In the genomic region with DNA sequence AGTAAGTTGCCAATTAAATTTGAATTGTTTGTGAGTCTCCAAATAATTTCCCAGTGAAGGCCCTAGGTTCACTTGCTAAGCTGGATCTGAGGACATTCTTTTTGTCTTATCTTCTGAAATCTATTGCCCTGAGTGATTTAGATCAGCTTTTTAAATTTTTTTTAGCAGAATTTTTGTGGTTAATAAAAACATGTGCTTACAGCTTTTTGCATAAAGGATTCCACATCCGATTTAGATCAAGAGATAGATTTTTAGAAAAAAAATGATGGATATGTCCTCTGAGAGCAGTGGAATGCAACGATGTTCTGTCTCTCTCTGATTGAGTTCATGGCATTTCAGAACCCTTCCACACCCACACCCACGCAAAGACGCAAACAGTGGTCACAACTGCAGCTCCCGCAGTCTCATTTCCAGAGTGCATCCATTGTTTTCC, we compare ENCODE assay signal across 34 cellular contexts.
A peak's percentile ranks its signal among the peaks of the same experiment; 100 is the strongest.
DNase-seq lines count a peak whose midpoint lies in the region; ATAC-seq, FAIRE-seq and TF ChIP-seq lines count a peak whose summit lies in the region.
"Had no signal": no experiment of that assay in that cellular context is flagged by ENCODE, and none has a peak within 500 bp of the region (broad histone marks: within the 10 kb centered on the region; RNA-seq: fewer than 3 reads in every experiment).

No MANE protein-coding gene starts in this region.

- in situ Hi-C loops in mammary epithelial cell (cut with MboI; ENCODE audit: low sequenced_read_pairs in 2 of 2), result no loop called here

- H3K4me1 ChIP-seq in mammary epithelial cell (ENCODE audit: insufficient read depth, low read length), result peaks cover 7% of the 10 kb centered on the region
- no peaks in the 10 kb centered on the region for H3K4me1 ChIP-seq in breast epithelium
- H3K4me1 ChIP-seq in astrocyte (ENCODE audit: insufficient read depth, low read length), result no peaks in the 10 kb centered on the region
- H3K4me1 ChIP-seq: adrenal gland, right lobe of liver, upper lobe of left lung had no signal

- peak overlapping the region; percentile 10 for H2AFZ ChIP-seq in mammary epithelial cell (ENCODE audit: low read depth, low read length)
- H2AFZ ChIP-seq in astrocyte (ENCODE audit: low read depth, low read length), result no peak overlapping the region

- ATAC-seq in GM18867 (IDR thresholded peaks at IDR 0.05; ENCODE audit: unreplicated experiment), result no peak
- ATAC-seq: activated CD4-positive, alpha-beta T cell treated with anti-CD3 and anti-CD28 coated beads for 36 hours; activated CD8-positive, alpha-beta T cell treated with anti-CD3 and anti-CD28 coated beads for 36 hours; GM12878; left lobe of liver; right lobe of liver; Right ventricle myocardium inferior had no signal

- H3K4me3 ChIP-seq in mammary epithelial cell (replicated peaks in 1 of 3; ENCODE audit: insufficient read depth in 1 of 3, low read depth in 2 of 3, low read length in 3 of 3) (no peak overlapping the region), breast epithelium (no peak overlapping the region), astrocyte (ENCODE audit: insufficient read depth, low read depth, low read length) (no peak overlapping the region)
- H3K4me3 ChIP-seq: adrenal gland, GM12878, right lobe of liver, upper lobe of left lung had no signal

- H3K9ac ChIP-seq in mammary epithelial cell (ENCODE audit: insufficient read depth, low read length) (no peak overlapping the region), astrocyte (ENCODE audit: low read length) (no peak overlapping the region)

- dilution Hi-C loops in mammary epithelial cell (cut with HindIII; ENCODE audit: low sequenced_read_pairs), result no loop called here

- H3K4me2 ChIP-seq in mammary epithelial cell (ENCODE audit: insufficient read depth, low read depth, low read length) (peak overlapping the region; percentile 41), astrocyte (ENCODE audit: low read length) (no peak overlapping the region)

- no peaks in the 10 kb centered on the region for H3K9me3 Mint-ChIP-seq in astrocyte (ENCODE audit: unreplicated experiment)
- H3K9me3 Mint-ChIP-seq: activated CD8-positive, alpha-beta T cell treated with anti-CD3 and anti-CD28 coated beads for 36 hours; activated naive CD4-positive, alpha-beta T cell treated with anti-CD3 and anti-CD28 coated beads for 36 hours; H9 had no signal

- 4% methylated on average over 5 of the region's 5 CpGs for WGBS in mammary epithelial cell (ENCODE audit: low coverage, missing lambda C conversion rate)

- H4K20me1 ChIP-seq in mammary epithelial cell (ENCODE audit: insufficient read depth, low read length) (no peaks in the 10 kb centered on the region), astrocyte (ENCODE audit: insufficient read depth, low read length) (no peaks in the 10 kb centered on the region)

- no peak for FAIRE-seq in astrocyte (lab: Jason Lieb, UNC)
- FAIRE-seq: D721Med, endothelial cell of umbilical vein, GM12878 had no signal

- H3K27ac ChIP-seq in mammary epithelial cell (ENCODE audit: insufficient read depth, low read depth, low read length) (no peak overlapping the region), breast epithelium (no peak overlapping the region), astrocyte (ENCODE audit: low read depth, low read length) (no peak overlapping the region)
- H3K27ac ChIP-seq: 22Rv1, adrenal gland, right lobe of liver, upper lobe of left lung had no signal

- no TSS peak for BruUV-seq in mammary epithelial cell (replicated peaks; lab: Mats Ljungman, UMichigan)

- H3K27me3 Mint-ChIP-seq in astrocyte (ENCODE audit: low read depth, unreplicated experiment), result no peaks in the 10 kb centered on the region
- H3K27me3 Mint-ChIP-seq: activated CD4-positive, alpha-beta T cell treated with anti-CD3 and anti-CD28 coated beads for 36 hours; activated CD8-positive, alpha-beta T cell treated with anti-CD3 and anti-CD28 coated beads for 36 hours; CD4-positive, alpha-beta T cell; memory B cell had no signal

- peaks cover 3% of the 10 kb centered on the region for H3K36me3 Mint-ChIP-seq in astrocyte (ENCODE audit: low read depth, unreplicated experiment)

- intact Hi-C loops in mammary epithelial cell (cut with micrococcal nuclease) (no loop called here), breast epithelium (cut with DNase I; ENCODE audit: low total_unique reads) (no loop called here), posterior vena cava (cut with DNase I) (no loop called here)

- DNase-seq in mammary epithelial cell (peak; percentile 17), breast epithelium (ENCODE audit: low spot score in 2 of 2) (no peak), astrocyte (ENCODE audit: low read depth) (peak; percentile 22), left kidney (ENCODE audit: low read depth, low spot score) (peak; percentile 27), Ammon's horn (ENCODE audit: low spot score) (no peak), RPMI8226 (no peak), posterior vena cava (ENCODE audit: low spot score) (no peak)
- DNase-seq: activated CD4-positive, alpha-beta T cell treated with anti-CD3 and anti-CD28 coated beads for 36 hours; activated CD8-positive, alpha-beta memory T cell treated with anti-CD3 and anti-CD28 coated beads, Interleukin-2, amount 50 U/mL, for 48 hours; activated CD8-positive, alpha-beta T cell treated with anti-CD3 and anti-CD28 coated beads for 36 hours; activated naive CD4-positive, alpha-beta T cell treated with anti-CD3 and anti-CD28 coated beads for 36 hours; adrenal gland; CD4-positive, alpha-beta T cell; DND-41; H9; hypothalamus; Karpas-422; NCI-H1417; NCI-H2029; NCI-H524 treated with DMSO at 0.1 percent for 48 hours; NK-92 treated with Interleukin-12 subunit alpha and Interleukin-12 subunit beta, amount 100 ng/mL, for 24 hours; posterior cingulate gyrus; right lobe of liver; stimulated activated CD4-positive, alpha-beta T cell treated with anti-CD3 and anti-CD28 coated beads, Interleukin-4, amount 100 ng/mL, for 1 hour; upper lobe of left lung had no signal

- H3K4me1 Mint-ChIP-seq in astrocyte (ENCODE audit: low read depth, unreplicated experiment), result peaks cover 15% of the 10 kb centered on the region
- H3K4me1 Mint-ChIP-seq: activated CD4-positive, alpha-beta T cell treated with anti-CD3 and anti-CD28 coated beads for 36 hours; H9; memory B cell; neural crest cell had no signal

- peak overlapping the region; percentile 14 for H3K27ac Mint-ChIP-seq in astrocyte (ENCODE audit: unreplicated experiment)
- H3K27ac Mint-ChIP-seq: activated CD4-positive, alpha-beta T cell treated with anti-CD3 and anti-CD28 coated beads for 36 hours; activated CD8-positive, alpha-beta T cell treated with anti-CD3 and anti-CD28 coated beads for 36 hours; activated naive CD4-positive, alpha-beta T cell treated with anti-CD3 and anti-CD28 coated beads for 36 hours; CD4-positive, alpha-beta T cell; memory B cell had no signal

- H3K79me2 ChIP-seq in mammary epithelial cell (ENCODE audit: insufficient read depth, low read length), result no peaks in the 10 kb centered on the region
- H3K79me2 ChIP-seq in astrocyte (ENCODE audit: insufficient read depth, low read length), result no peaks in the 10 kb centered on the region

- CTCF ChIA-PET in mammary epithelial cell (lab: Charles Lee; ENCODE audit: low non-redundant PET), result no interaction called here

- no peak for TF ChIP-seq POLR2A in breast epithelium (IDR thresholded peaks at IDR 0.05)

- no peak overlapping the region for H3K4me3 Mint-ChIP-seq in astrocyte (ENCODE audit: unreplicated experiment)
- H3K4me3 Mint-ChIP-seq: activated CD4-positive, alpha-beta T cell treated with anti-CD3 and anti-CD28 coated beads for 36 hours; activated CD8-positive, alpha-beta T cell treated with anti-CD3 and anti-CD28 coated beads for 36 hours; activated naive CD4-positive, alpha-beta T cell treated with anti-CD3 and anti-CD28 coated beads for 36 hours; CD4-positive, alpha-beta T cell; H9; memory B cell; neural crest cell had no signal

- H3K27me3 ChIP-seq in mammary epithelial cell (ENCODE audit: insufficient read depth, low read length) (no peaks in the 10 kb centered on the region), breast epithelium (no peaks in the 10 kb centered on the region), astrocyte (ENCODE audit: insufficient read depth, low read length) (no peaks in the 10 kb centered on the region)
- H3K27me3 ChIP-seq: adrenal gland, right lobe of liver, upper lobe of left lung had no signal

- H3K9me3 ChIP-seq in mammary epithelial cell (replicated peaks; ENCODE audit: insufficient read depth, low read length) (no peaks in the 10 kb centered on the region), breast epithelium (no peaks in the 10 kb centered on the region), astrocyte (ENCODE audit: insufficient read depth, low read depth, low read length) (no peaks in the 10 kb centered on the region)
- H3K9me3 ChIP-seq: adrenal gland, right lobe of liver, upper lobe of left lung had no signal

- H3K36me3 ChIP-seq in mammary epithelial cell (ENCODE audit: insufficient read depth, low read length), result no peaks in the 10 kb centered on the region
- H3K36me3 ChIP-seq in breast epithelium, result no peaks in the 10 kb centered on the region
- H3K36me3 ChIP-seq in astrocyte (ENCODE audit: insufficient read depth, low read length), result no peaks in the 10 kb centered on the region
- H3K36me3 ChIP-seq: adrenal gland, right lobe of liver, upper lobe of left lung had no signal

- no peak for TF ChIP-seq CTCF in mammary epithelial cell (conservative IDR thresholded peaks at IDR 0.05 in 1 of 2, IDR thresholded peaks at IDR 0.05 in 1 of 2; ENCODE audit: extremely low read depth in 1 of 2, insufficient read depth in 1 of 2, low read depth in 1 of 2, low read length in 2 of 2)
- TF ChIP-seq CTCF in breast epithelium (IDR thresholded peaks at IDR 0.05), result no peak
- no peak for TF ChIP-seq CTCF in astrocyte (IDR thresholded peaks at IDR 0.05; ENCODE audit: insufficient read depth, low read depth, low read length)

Comparison
In these comparisons a context has a peak if more than half of its experiments do, and no peak if none do; other contexts are left out.
1. DNase-seq: peak in mammary epithelial cell (single experiment), astrocyte (single experiment) and left kidney (single experiment); none in breast epithelium (0 of 2), Ammon's horn (single experiment), RPMI8226 (single experiment) and posterior vena cava (single experiment).